ENCODE assay signal across 1 cellular context in the genomic region with DNA sequence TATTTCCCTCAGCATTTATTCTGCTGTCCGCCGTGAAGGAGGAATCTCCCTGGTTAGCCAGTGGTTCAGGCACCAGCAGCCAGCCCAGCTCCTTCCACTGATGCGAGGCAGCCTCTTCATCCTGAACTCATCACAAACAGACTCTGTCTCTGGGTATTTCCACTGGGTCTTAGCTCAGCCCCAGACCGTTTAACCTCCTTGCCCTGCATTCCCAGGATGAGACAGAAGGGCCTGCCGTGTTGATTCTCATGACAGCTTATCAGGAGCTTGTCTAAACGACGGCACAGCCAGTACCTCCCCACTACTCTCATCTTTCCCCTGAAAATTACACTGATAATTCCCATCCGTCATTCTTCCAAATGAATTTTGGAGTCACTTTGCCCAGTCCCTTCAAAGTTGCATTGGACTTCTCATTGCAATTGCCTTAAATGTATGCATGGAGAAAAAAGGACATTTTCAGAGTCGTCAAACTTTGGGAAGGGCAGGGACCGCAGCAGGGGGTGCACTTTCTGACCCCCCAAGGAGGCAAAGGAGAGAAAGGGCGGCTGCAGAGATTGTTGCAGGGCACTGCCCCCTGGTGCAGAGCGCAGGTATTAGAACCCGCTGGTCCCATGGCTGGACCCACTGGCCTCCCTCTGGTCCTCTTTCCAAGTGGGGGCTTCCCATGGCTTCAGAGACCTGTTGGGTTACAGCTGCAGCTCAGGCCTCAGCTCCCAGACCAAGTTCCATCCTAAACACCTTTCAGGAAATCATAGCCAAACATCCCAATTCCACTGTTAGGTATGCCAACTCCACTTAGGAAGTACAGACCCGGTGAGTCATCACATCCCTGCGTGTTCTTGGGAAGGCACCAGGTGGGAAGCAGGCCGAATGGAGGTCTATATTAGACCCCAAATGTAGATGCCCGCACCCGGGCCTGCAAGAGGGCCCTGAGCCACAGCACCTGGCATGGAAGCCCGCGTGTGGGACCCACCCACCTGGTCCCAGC.
TF ChIP-seq lines count a peak whose summit lies in the region.

No MANE protein-coding gene starts in this region.

TF ChIP-seq in neural cell, 6 proteins besides CTCF, POLR2A, EP300 and RAD21:
- TF ChIP-seq TAF1 (IDR thresholded peaks at IDR 0.05; ENCODE audit: low read depth) (no peak), POLR2AphosphoS5 (IDR thresholded peaks at IDR 0.05) (no peak), SMC3 (conservative IDR thresholded peaks at IDR 0.05; ENCODE audit: poor library complexity) (peak; percentile 48)
TF ChIP-seq in neural cell: peak in this region for 1.
